9 cellular contexts compared by ENCODE assay signal in the genomic region with DNA sequence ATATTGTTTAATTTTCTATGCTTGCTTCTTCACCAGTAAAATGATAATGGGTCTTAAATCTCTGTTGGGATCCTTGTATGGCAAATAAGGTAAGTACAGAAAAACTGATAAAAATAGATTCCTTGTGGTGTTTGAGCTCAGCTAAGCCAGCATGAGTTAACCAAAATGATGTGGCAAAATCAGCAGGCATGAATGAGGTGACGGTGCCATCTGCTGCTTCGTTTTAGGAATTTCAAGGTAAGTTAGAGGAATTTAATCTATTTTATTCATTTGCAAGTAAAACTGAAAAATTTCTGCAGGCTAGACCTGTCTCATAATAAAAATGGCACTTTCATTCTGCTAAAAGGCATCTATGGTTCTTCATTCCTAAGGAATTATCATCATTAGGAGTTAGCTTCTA. TPM values are rescaled to one million over a fixed set of nuclear protein-coding genes. Genes with fewer than 3 reads are reported as not detected.
DNase-seq lines count a peak whose midpoint lies in the region; ATAC-seq and TF ChIP-seq lines count a peak whose summit lies in the region.
"Had no signal": no experiment of that assay in that cellular context is flagged by ENCODE, and none has a peak within 500 bp of the region (broad histone marks: within the 10 kb centered on the region; RNA-seq: fewer than 3 reads in every experiment).

No MANE protein-coding gene starts in this region.

- TF ChIP-seq CTCF in epithelial cell of esophagus (IDR thresholded peaks at IDR 0.05; ENCODE audit: insufficient read depth, low read depth, low read length, missing control alignments) (peak; percentile 71), nephron (IDR thresholded peaks at IDR 0.05; ENCODE audit: unreplicated experiment in 3 of 3) (peak; percentile 60 to 73 (median 69)), omental fat pad (IDR thresholded peaks at IDR 0.05) (no peak)

- intact Hi-C loops in activated CD4-positive, alpha-beta T cell treated with anti-CD3 and anti-CD28 coated beads, Interleukin-2, amount 10 ng/mL, durations not matched to agents 24 days and 14 days (cut with micrococcal nuclease), result loop anchor here (1.0 to 5.0 kb wide), 4 partner anchors 106 to 392 kb away; no protein-coding TSS in a partner anchor

- no peak overlapping the region for H3K4me3 ChIP-seq in epithelial cell of esophagus (ENCODE audit: low read length)

- H3K36me3 Mint-ChIP-seq in activated CD8-positive, alpha-beta memory T cell treated with anti-CD3 and anti-CD28 coated beads, Interleukin-2, amount 10 ng/mL, durations not matched to agents 7 days and 5 days, result no peaks in the 10 kb centered on the region
- H3K36me3 Mint-ChIP-seq in activated CD4-positive, alpha-beta T cell treated with anti-CD3 and anti-CD28 coated beads, Interleukin-2, amount 10 ng/mL, durations not matched to agents 24 days and 14 days (ENCODE audit: low read depth), result no peaks in the 10 kb centered on the region
- no peaks in the 10 kb centered on the region for H3K36me3 Mint-ChIP-seq in nephron (ENCODE audit: low read depth)

- H3K4me1 Mint-ChIP-seq in activated CD8-positive, alpha-beta memory T cell treated with anti-CD3 and anti-CD28 coated beads, Interleukin-2, amount 10 ng/mL, durations not matched to agents 7 days and 5 days, result peaks cover 2% of the 10 kb centered on the region
- no peaks in the 10 kb centered on the region for H3K4me1 Mint-ChIP-seq in activated CD4-positive, alpha-beta T cell treated with anti-CD3 and anti-CD28 coated beads, Interleukin-2, amount 10 ng/mL, durations not matched to agents 24 days and 14 days
- no peaks in the 10 kb centered on the region for H3K4me1 Mint-ChIP-seq in nephron

- H3K9me3 Mint-ChIP-seq in activated CD8-positive, alpha-beta memory T cell treated with anti-CD3 and anti-CD28 coated beads, Interleukin-2, amount 10 ng/mL, durations not matched to agents 7 days and 5 days (ENCODE audit: low read depth), result no peaks in the 10 kb centered on the region
- no peaks in the 10 kb centered on the region for H3K9me3 Mint-ChIP-seq in activated CD4-positive, alpha-beta T cell treated with anti-CD3 and anti-CD28 coated beads, Interleukin-2, amount 10 ng/mL, durations not matched to agents 24 days and 14 days
- no peaks in the 10 kb centered on the region for H3K9me3 Mint-ChIP-seq in nephron
- H3K9me3 Mint-ChIP-seq: dendritic cell treated with granulocyte-macrophage colony-stimulating factor and Interleukin-4, amounts not matched to agents 40 ng/mL and 50 ng/mL, for 4 days had no signal

- H3K27ac Mint-ChIP-seq in activated CD8-positive, alpha-beta memory T cell treated with anti-CD3 and anti-CD28 coated beads, Interleukin-2, amount 10 ng/mL, durations not matched to agents 7 days and 5 days, result no peak overlapping the region
- no peak overlapping the region for H3K27ac Mint-ChIP-seq in activated CD4-positive, alpha-beta T cell treated with anti-CD3 and anti-CD28 coated beads, Interleukin-2, amount 10 ng/mL, durations not matched to agents 24 days and 14 days
- H3K27ac Mint-ChIP-seq in nephron, result peak overlapping the region in 1 of 3 experiments; percentile 36
- H3K27ac Mint-ChIP-seq: dendritic cell treated with granulocyte-macrophage colony-stimulating factor and Interleukin-4, amounts not matched to agents 40 ng/mL and 50 ng/mL, for 4 days had no signal

- peak; percentile 59 for DNase-seq in activated CD8-positive, alpha-beta memory T cell treated with anti-CD3 and anti-CD28 coated beads, Interleukin-2, amount 10 ng/mL, durations not matched to agents 7 days and 5 days
- no peak for DNase-seq in activated CD8-positive, alpha-beta memory T cell treated with anti-CD3 and anti-CD28 coated beads for 24 hours
- DNase-seq in NCI-H146 treated with DMSO at 0.1 percent for 48 hours (lab: John Stamatoyannopoulos, UW; ENCODE audit: unreplicated experiment) (peak; percentile 35), epithelial cell of esophagus (ENCODE audit: low read depth) (peak; percentile 75), SHP77 treated with DMSO at 0.1 percent for 48 hours (lab: John Stamatoyannopoulos, UW) (no peak), omental fat pad (ENCODE audit: low spot score) (no peak)
- peak; percentile 82 for DNase-seq in activated CD4-positive, alpha-beta T cell treated with anti-CD3 and anti-CD28 coated beads, Interleukin-2, amount 10 ng/mL, durations not matched to agents 24 days and 14 days

- CTCF ChIA-PET in activated CD8-positive, alpha-beta memory T cell treated with anti-CD3 and anti-CD28 coated beads, Interleukin-2, amount 10 ng/mL, durations not matched to agents 7 days and 5 days (lab: Charles Lee), result interaction anchor here (0.6 to 3.1 kb wide), 17 partner anchors 9 to 397 kb away, joined by 3 to 19 read pairs (median 4); partner anchors contain the start of gene CLEC12B

- no peak for ATAC-seq in activated CD8-positive, alpha-beta memory T cell treated with anti-CD3 and anti-CD28 coated beads, Interleukin-2, amount 10 ng/mL, durations not matched to agents 7 days and 5 days
- no peak for ATAC-seq in omental fat pad (ENCODE audit: low FRiP score)

- peaks cover 22% of the 10 kb centered on the region for H3K27me3 Mint-ChIP-seq in activated CD8-positive, alpha-beta memory T cell treated with anti-CD3 and anti-CD28 coated beads, Interleukin-2, amount 10 ng/mL, durations not matched to agents 7 days and 5 days
- peaks cover 38% of the 10 kb centered on the region for H3K27me3 Mint-ChIP-seq in activated CD4-positive, alpha-beta T cell treated with anti-CD3 and anti-CD28 coated beads, Interleukin-2, amount 10 ng/mL, durations not matched to agents 24 days and 14 days
- H3K27me3 Mint-ChIP-seq in nephron (ENCODE audit: low read depth), result peaks cover 3% of the 10 kb centered on the region
- H3K27me3 Mint-ChIP-seq: dendritic cell treated with granulocyte-macrophage colony-stimulating factor and Interleukin-4, amounts not matched to agents 40 ng/mL and 50 ng/mL, for 4 days had no signal

- H3K4me3 Mint-ChIP-seq in activated CD8-positive, alpha-beta memory T cell treated with anti-CD3 and anti-CD28 coated beads, Interleukin-2, amount 10 ng/mL, durations not matched to agents 7 days and 5 days, result no peak overlapping the region
- H3K4me3 Mint-ChIP-seq in activated CD4-positive, alpha-beta T cell treated with anti-CD3 and anti-CD28 coated beads, Interleukin-2, amount 10 ng/mL, durations not matched to agents 24 days and 14 days, result no peak overlapping the region
- H3K4me3 Mint-ChIP-seq in nephron, result no peak overlapping the region
- H3K4me3 Mint-ChIP-seq: dendritic cell treated with granulocyte-macrophage colony-stimulating factor and Interleukin-4, amounts not matched to agents 40 ng/mL and 50 ng/mL, for 4 days had no signal

RNA-seq across cellular contexts. Expression of gene CLEC7A, which starts 10.0 kb away (rescaled TPM):
- total RNA-seq in activated CD8-positive, alpha-beta memory T cell treated with anti-CD3 and anti-CD28 coated beads, Interleukin-2, amount 10 ng/mL, durations not matched to agents 7 days and 5 days, result under 1 TPM in 1 of 2 experiments, not detected in 1; 0.26 TPM
- total RNA-seq in activated CD4-positive, alpha-beta T cell treated with anti-CD3 and anti-CD28 coated beads, Interleukin-2, amount 10 ng/mL, durations not matched to agents 24 days and 14 days, result not detected in 2 replicates
- total RNA-seq in omental fat pad, result 10 to 100 TPM; 12.6 to 27.6 (median 18.8) TPM

RNA-seq across cellular contexts. Expression of gene OLR1, which starts 31.9 kb away (rescaled TPM):
- not detected for total RNA-seq in activated CD8-positive, alpha-beta memory T cell treated with anti-CD3 and anti-CD28 coated beads, Interleukin-2, amount 10 ng/mL, durations not matched to agents 7 days and 5 days
- not detected in 2 replicates for total RNA-seq in activated CD4-positive, alpha-beta T cell treated with anti-CD3 and anti-CD28 coated beads, Interleukin-2, amount 10 ng/mL, durations not matched to agents 24 days and 14 days
- total RNA-seq in omental fat pad, result 10 to 100 TPM in 2 of 4 donors, under 1 TPM in 1, not detected in 1; 0.19 to 51.2 (median 35.1) TPM

RNA-seq across cellular contexts. Expression of gene TMEM52B, which starts 38.8 kb away (rescaled TPM):
- total RNA-seq in activated CD8-positive, alpha-beta memory T cell treated with anti-CD3 and anti-CD28 coated beads, Interleukin-2, amount 10 ng/mL, durations not matched to agents 7 days and 5 days, result not detected
- not detected in 2 replicates for total RNA-seq in activated CD4-positive, alpha-beta T cell treated with anti-CD3 and anti-CD28 coated beads, Interleukin-2, amount 10 ng/mL, durations not matched to agents 24 days and 14 days
- under 1 TPM in 2 of 4 donors, not detected in 2; 0.09 to 0.84 TPM for total RNA-seq in omental fat pad

RNA-seq across cellular contexts. Expression of gene CLEC1A, which starts 41.2 kb away (rescaled TPM):
- total RNA-seq in activated CD8-positive, alpha-beta memory T cell treated with anti-CD3 and anti-CD28 coated beads, Interleukin-2, amount 10 ng/mL, durations not matched to agents 7 days and 5 days, result not detected
- not detected in 2 replicates for total RNA-seq in activated CD4-positive, alpha-beta T cell treated with anti-CD3 and anti-CD28 coated beads, Interleukin-2, amount 10 ng/mL, durations not matched to agents 24 days and 14 days
- total RNA-seq in omental fat pad, result 10 to 100 TPM in 1 of 4 donors, 1 to 10 TPM in 3; 2.3 to 16.7 (median 7.1) TPM

Comparison
In these comparisons a context has a peak if more than half of its experiments do, and no peak if none do; other contexts are left out.
1. DNase-seq: peak in activated CD8-positive, alpha-beta memory T cell treated with anti-CD3 and anti-CD28 coated beads, Interleukin-2, amount 10 ng/mL, durations not matched to agents 7 days and 5 days (single experiment), NCI-H146 treated with DMSO at 0.1 percent for 48 hours (single experiment), activated CD4-positive, alpha-beta T cell treated with anti-CD3 and anti-CD28 coated beads, Interleukin-2, amount 10 ng/mL, durations not matched to agents 24 days and 14 days (single experiment) and epithelial cell of esophagus (single experiment); none in activated CD8-positive, alpha-beta memory T cell treated with anti-CD3 and anti-CD28 coated beads for 24 hours (single experiment), SHP77 treated with DMSO at 0.1 percent for 48 hours (single experiment) and omental fat pad (single experiment).
2. CTCF ChIP-seq: peak in epithelial cell of esophagus (single experiment) and nephron (3 of 3); none in omental fat pad (0 of 3).